Comparison of ENCODE assay signal across 18 cellular contexts in genomic region chr10:33883881-33884280, GRCh38.
DNase-seq lines count a peak whose midpoint lies in the region; ATAC-seq, FAIRE-seq and TF ChIP-seq lines count a peak whose summit lies in the region.
"Had no signal": no experiment of that assay in that cellular context is flagged by ENCODE, and none has a peak within 500 bp of the region (broad histone marks: within the 10 kb centered on the region; RNA-seq: fewer than 3 reads in every experiment).

No MANE protein-coding gene starts in this region.

- ATAC-seq in HG02759 (IDR thresholded peaks at IDR 0.05; ENCODE audit: unreplicated experiment), result no peak
- ATAC-seq in naive thymus-derived CD8-positive, alpha-beta T cell, result no peak
- ATAC-seq: CD8-positive, alpha-beta T cell had no signal

- FAIRE-seq in kidney (lab: Jason Lieb, UNC), result peak; percentile 72
- FAIRE-seq: H1 had no signal

- no peaks in the 10 kb centered on the region for H3K36me3 ChIP-seq in mammary epithelial cell (ENCODE audit: insufficient read depth, low read length)
- no peaks in the 10 kb centered on the region for H3K36me3 ChIP-seq in breast epithelium
- H3K36me3 ChIP-seq in kidney (ENCODE audit: control insufficient read depth in 1 of 2, insufficient read depth in 2 of 2, low read length in 2 of 2), result no peaks in the 10 kb centered on the region
- H3K36me3 ChIP-seq: BLaER1 treated with 17β-estradiol and CSF1 and Interleukin-3, amounts not matched to agents 10 nM and 100 nM; HAP-1 had no signal

- peaks cover 2% of the 10 kb centered on the region for H3K9me3 Mint-ChIP-seq in nephron
- peaks cover 0 to 12% (median 0%) of the 10 kb centered on the region in 9 donors for H3K9me3 Mint-ChIP-seq in naive thymus-derived CD8-positive, alpha-beta T cell
- H3K9me3 Mint-ChIP-seq: CD8-positive, alpha-beta T cell had no signal

- H3K4me1 Mint-ChIP-seq in nephron, result peaks cover 16% of the 10 kb centered on the region
- no peaks in the 10 kb centered on the region for H3K4me1 Mint-ChIP-seq in naive thymus-derived CD8-positive, alpha-beta T cell
- H3K4me1 Mint-ChIP-seq: B cell had no signal

- H4K20me1 ChIP-seq in mammary epithelial cell (ENCODE audit: insufficient read depth, low read length), result no peaks in the 10 kb centered on the region
- H4K20me1 ChIP-seq: BLaER1 treated with 17β-estradiol and CSF1 and Interleukin-3, amounts not matched to agents 10 nM and 100 nM had no signal

- POLR2A ChIA-PET in naive thymus-derived CD8-positive, alpha-beta T cell (lab: Charles Lee), result no interaction called here

- H3K27ac Mint-ChIP-seq in nephron, result peak overlapping the region; percentile 51 to 83 (median 54)
- H3K27ac Mint-ChIP-seq in naive thymus-derived CD8-positive, alpha-beta T cell, result no peak overlapping the region
- H3K27ac Mint-ChIP-seq: B cell; CD8-positive, alpha-beta T cell had no signal

- dilution Hi-C loops in mammary epithelial cell (cut with HindIII; ENCODE audit: low sequenced_read_pairs), result no loop called here

- intact Hi-C loops in mammary epithelial cell (cut with micrococcal nuclease) (no loop called here), breast epithelium (cut with DNase I; ENCODE audit: low total_unique reads) (no loop called here), kidney (cut with DNase I) (no loop called here)

- no TSS peak for BruUV-seq in mammary epithelial cell (replicated peaks; lab: Mats Ljungman, UMichigan)

- H3K27me3 ChIP-seq in mammary epithelial cell (ENCODE audit: insufficient read depth, low read length) (no peaks in the 10 kb centered on the region), breast epithelium (no peaks in the 10 kb centered on the region)
- H3K27me3 ChIP-seq: BLaER1 treated with 17β-estradiol and CSF1 and Interleukin-3, amounts not matched to agents 10 nM and 100 nM had no signal

- 18% methylated on average over 1 of the region's 1 CpG for WGBS in mammary epithelial cell (ENCODE audit: low coverage, missing lambda C conversion rate)

- H3K4me3 ChIP-seq in mammary epithelial cell (replicated peaks in 1 of 3; ENCODE audit: insufficient read depth in 1 of 3, low read depth in 2 of 3, low read length in 3 of 3) (no peak overlapping the region), breast epithelium (no peak overlapping the region), kidney (ENCODE audit: low read length in 2 of 2) (no peak overlapping the region)
- H3K4me3 ChIP-seq: BLaER1 treated with 17β-estradiol and CSF1 and Interleukin-3, amounts not matched to agents 10 nM and 100 nM; HAP-1 had no signal

- no peak overlapping the region for H3K4me3 Mint-ChIP-seq in nephron
- H3K4me3 Mint-ChIP-seq in naive thymus-derived CD8-positive, alpha-beta T cell, result no peak overlapping the region
- H3K4me3 Mint-ChIP-seq: B cell; CD8-positive, alpha-beta T cell had no signal

- H3K4me1 ChIP-seq in mammary epithelial cell (ENCODE audit: insufficient read depth, low read length), result no peaks in the 10 kb centered on the region
- H3K4me1 ChIP-seq in breast epithelium, result no peaks in the 10 kb centered on the region
- peaks cover 3 to 11% of the 10 kb centered on the region in 2 donors for H3K4me1 ChIP-seq in kidney (ENCODE audit: control insufficient read depth in 1 of 2, insufficient read depth in 1 of 2, low read depth in 1 of 2, low read length in 2 of 2)
- H3K4me1 ChIP-seq: HAP-1 had no signal

- no peak for TF ChIP-seq CTCF in mammary epithelial cell (conservative IDR thresholded peaks at IDR 0.05 in 1 of 2, IDR thresholded peaks at IDR 0.05 in 1 of 2; ENCODE audit: extremely low read depth in 1 of 2, insufficient read depth in 1 of 2, low read depth in 1 of 2, low read length in 2 of 2)
- no peak for TF ChIP-seq CTCF in breast epithelium (IDR thresholded peaks at IDR 0.05)
- no peak for TF ChIP-seq CTCF in kidney (IDR thresholded peaks at IDR 0.05; ENCODE audit: borderline replicate concordance, extremely low read depth, insufficient read depth)
- no peak for TF ChIP-seq CTCF in nephron (IDR thresholded peaks at IDR 0.05; ENCODE audit: unreplicated experiment in 3 of 3)

- TF ChIP-seq POLR2A in breast epithelium (IDR thresholded peaks at IDR 0.05), result no peak

- H3K9me3 ChIP-seq in mammary epithelial cell (replicated peaks; ENCODE audit: insufficient read depth, low read length) (no peaks in the 10 kb centered on the region), breast epithelium (no peaks in the 10 kb centered on the region), kidney (ENCODE audit: control insufficient read depth in 1 of 2, low read length in 2 of 2) (no peaks in the 10 kb centered on the region)
- H3K9me3 ChIP-seq: BLaER1 treated with 17β-estradiol and CSF1 and Interleukin-3, amounts not matched to agents 10 nM and 100 nM; HAP-1 had no signal

- H3K4me2 ChIP-seq in mammary epithelial cell (ENCODE audit: insufficient read depth, low read depth, low read length), result no peak overlapping the region
- H3K4me2 ChIP-seq: BLaER1 treated with 17β-estradiol and CSF1 and Interleukin-3, amounts not matched to agents 10 nM and 100 nM had no signal

- H3K27me3 Mint-ChIP-seq in nephron (ENCODE audit: low read depth), result peaks cover 6% of the 10 kb centered on the region
- peaks cover 2 to 12% (median 4%) of the 10 kb centered on the region in 5 donors for H3K27me3 Mint-ChIP-seq in naive thymus-derived CD8-positive, alpha-beta T cell
- H3K27me3 Mint-ChIP-seq: B cell had no signal

- no peak overlapping the region for H3K9ac ChIP-seq in mammary epithelial cell (ENCODE audit: insufficient read depth, low read length)
- H3K9ac ChIP-seq in kidney (ENCODE audit: low read length in 2 of 2), result no peak overlapping the region
- H3K9ac ChIP-seq: BLaER1 treated with 17β-estradiol and CSF1 and Interleukin-3, amounts not matched to agents 10 nM and 100 nM had no signal

- H3K36me3 Mint-ChIP-seq in nephron (ENCODE audit: low read depth), result no peaks in the 10 kb centered on the region
- no peaks in the 10 kb centered on the region for H3K36me3 Mint-ChIP-seq in naive thymus-derived CD8-positive, alpha-beta T cell
- H3K36me3 Mint-ChIP-seq: CD8-positive, alpha-beta T cell had no signal

- in situ Hi-C loops in mammary epithelial cell (cut with MboI; ENCODE audit: low sequenced_read_pairs in 2 of 2), result no loop called here

- CTCF ChIA-PET in mammary epithelial cell (lab: Charles Lee; ENCODE audit: low non-redundant PET), result no interaction called here

- H3K79me2 ChIP-seq in mammary epithelial cell (ENCODE audit: insufficient read depth, low read length), result no peaks in the 10 kb centered on the region

- H2AFZ ChIP-seq in mammary epithelial cell (ENCODE audit: low read depth, low read length), result peak overlapping the region; percentile 9

- no peak overlapping the region for H3K27ac ChIP-seq in mammary epithelial cell (ENCODE audit: insufficient read depth, low read depth, low read length)
- H3K27ac ChIP-seq in breast epithelium, result no peak overlapping the region
- H3K27ac ChIP-seq in kidney (ENCODE audit: low read depth in 2 of 2, low read length in 2 of 2), result peak overlapping the region in 1 of 2 donors; percentile 18
- H3K27ac ChIP-seq: BLaER1 treated with 17β-estradiol and CSF1 and Interleukin-3, amounts not matched to agents 10 nM and 100 nM; HL-60 had no signal

- DNase-seq in mammary epithelial cell (no peak), breast epithelium (ENCODE audit: low spot score in 2 of 2) (no peak), kidney (no peak), epidermal melanocyte (ENCODE audit: insufficient read length, low spot score) (no peak)
- DNase-seq in naive thymus-derived CD8-positive, alpha-beta T cell, result no peak
- DNase-seq: 8988T; Calu3; CD8-positive, alpha-beta T cell; DMS79 treated with DMSO at 0.1 percent for 48 hours; GF-D8; IMR-90 had no signal

Comparison
In these comparisons a context has a peak if more than half of its experiments do, and no peak if none do; other contexts are left out.
1. H3K27ac Mint-ChIP-seq: peak in nephron (3 of 3); none in naive thymus-derived CD8-positive, alpha-beta T cell (0 of 10).